Comparison of ENCODE assay signal across 1 cellular context in the genomic region with DNA sequence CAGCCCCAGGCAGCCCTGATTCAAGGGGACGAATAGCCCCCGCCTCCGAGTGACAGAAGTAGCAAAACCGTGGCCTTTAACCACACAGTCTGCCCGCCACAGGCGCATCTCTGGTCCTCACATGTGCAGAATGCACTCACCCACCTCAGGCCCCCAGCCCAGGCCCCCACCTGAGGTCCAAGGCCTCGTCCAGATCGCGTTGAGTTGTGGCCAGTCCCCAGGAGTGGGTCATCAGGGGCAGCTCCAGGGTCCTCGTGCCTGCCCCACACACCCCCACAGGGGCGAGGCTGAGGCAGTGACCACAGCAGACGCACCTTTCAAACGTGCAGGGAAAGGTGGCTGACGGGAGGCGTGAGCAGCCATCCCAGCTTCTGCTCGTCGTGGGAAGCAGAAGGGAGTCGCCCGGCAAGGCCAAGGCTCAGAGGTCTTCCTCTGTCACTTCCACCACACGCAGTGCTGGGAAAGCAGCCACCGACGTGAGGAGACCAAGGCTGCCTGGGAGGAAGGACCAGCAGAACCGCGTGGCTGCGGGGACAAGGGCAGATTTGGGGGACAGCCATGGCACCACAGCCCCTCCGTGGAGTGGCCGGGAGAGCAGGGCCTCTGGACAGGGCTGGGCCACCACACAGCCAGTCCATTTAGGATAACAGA.
TF ChIP-seq lines count a peak whose summit lies in the region.

No MANE protein-coding gene starts in this region.

TF ChIP-seq in GM12878, 131 proteins besides CTCF, POLR2A, EP300 and RAD21 (continued from another document):
- TF ChIP-seq, protein P1, sequence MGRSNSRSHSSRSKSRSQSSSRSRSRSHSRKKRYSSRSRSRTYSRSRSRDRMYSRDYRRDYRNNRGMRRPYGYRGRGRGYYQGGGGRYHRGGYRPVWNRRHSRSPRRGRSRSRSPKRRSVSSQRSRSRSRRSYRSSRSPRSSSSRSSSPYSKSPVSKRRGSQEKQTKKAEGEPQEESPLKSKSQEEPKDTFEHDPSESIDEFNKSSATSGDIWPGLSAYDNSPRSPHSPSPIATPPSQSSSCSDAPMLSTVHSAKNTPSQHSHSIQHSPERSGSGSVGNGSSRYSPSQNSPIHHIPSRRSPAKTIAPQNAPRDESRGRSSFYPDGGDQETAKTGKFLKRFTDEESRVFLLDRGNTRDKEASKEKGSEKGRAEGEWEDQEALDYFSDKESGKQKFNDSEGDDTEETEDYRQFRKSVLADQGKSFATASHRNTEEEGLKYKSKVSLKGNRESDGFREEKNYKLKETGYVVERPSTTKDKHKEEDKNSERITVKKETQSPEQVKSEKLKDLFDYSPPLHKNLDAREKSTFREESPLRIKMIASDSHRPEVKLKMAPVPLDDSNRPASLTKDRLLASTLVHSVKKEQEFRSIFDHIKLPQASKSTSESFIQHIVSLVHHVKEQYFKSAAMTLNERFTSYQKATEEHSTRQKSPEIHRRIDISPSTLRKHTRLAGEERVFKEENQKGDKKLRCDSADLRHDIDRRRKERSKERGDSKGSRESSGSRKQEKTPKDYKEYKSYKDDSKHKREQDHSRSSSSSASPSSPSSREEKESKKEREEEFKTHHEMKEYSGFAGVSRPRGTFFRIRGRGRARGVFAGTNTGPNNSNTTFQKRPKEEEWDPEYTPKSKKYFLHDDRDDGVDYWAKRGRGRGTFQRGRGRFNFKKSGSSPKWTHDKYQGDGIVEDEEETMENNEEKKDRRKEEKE (IDR thresholded peaks at IDR 0.05): no peak
- TF ChIP-seq TCF12 (IDR thresholded peaks at IDR 0.05; ENCODE audit: low read depth, low read length): no peak
- TF ChIP-seq, protein P2, sequence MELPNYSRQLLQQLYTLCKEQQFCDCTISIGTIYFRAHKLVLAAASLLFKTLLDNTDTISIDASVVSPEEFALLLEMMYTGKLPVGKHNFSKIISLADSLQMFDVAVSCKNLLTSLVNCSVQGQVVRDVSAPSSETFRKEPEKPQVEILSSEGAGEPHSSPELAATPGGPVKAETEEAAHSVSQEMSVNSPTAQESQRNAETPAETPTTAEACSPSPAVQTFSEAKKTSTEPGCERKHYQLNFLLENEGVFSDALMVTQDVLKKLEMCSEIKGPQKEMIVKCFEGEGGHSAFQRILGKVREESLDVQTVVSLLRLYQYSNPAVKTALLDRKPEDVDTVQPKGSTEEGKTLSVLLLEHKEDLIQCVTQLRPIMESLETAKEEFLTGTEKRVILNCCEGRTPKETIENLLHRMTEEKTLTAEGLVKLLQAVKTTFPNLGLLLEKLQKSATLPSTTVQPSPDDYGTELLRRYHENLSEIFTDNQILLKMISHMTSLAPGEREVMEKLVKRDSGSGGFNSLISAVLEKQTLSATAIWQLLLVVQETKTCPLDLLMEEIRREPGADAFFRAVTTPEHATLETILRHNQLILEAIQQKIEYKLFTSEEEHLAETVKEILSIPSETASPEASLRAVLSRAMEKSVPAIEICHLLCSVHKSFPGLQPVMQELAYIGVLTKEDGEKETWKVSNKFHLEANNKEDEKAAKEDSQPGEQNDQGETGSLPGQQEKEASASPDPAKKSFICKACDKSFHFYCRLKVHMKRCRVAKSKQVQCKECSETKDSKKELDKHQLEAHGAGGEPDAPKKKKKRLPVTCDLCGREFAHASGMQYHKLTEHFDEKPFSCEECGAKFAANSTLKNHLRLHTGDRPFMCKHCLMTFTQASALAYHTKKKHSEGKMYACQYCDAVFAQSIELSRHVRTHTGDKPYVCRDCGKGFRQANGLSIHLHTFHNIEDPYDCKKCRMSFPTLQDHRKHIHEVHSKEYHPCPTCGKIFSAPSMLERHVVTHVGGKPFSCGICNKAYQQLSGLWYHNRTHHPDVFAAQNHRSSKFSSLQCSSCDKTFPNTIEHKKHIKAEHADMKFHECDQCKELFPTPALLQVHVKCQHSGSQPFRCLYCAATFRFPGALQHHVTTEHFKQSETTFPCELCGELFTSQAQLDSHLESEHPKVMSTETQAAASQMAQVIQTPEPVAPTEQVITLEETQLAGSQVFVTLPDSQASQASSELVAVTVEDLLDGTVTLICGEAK (IDR thresholded peaks at IDR 0.05; ENCODE audit: borderline replicate concordance): no peak
- no peak for TF ChIP-seq TCF3 (IDR thresholded peaks at IDR 0.05; ENCODE audit: borderline replicate concordance, insufficient read depth, low read depth, low read length)
- TF ChIP-seq DPF2 (IDR thresholded peaks at IDR 0.05): no peak
- TF ChIP-seq RELA (IDR thresholded peaks at IDR 0.05; ENCODE audit: borderline replicate concordance, partially characterized antibody): no peak
- TF ChIP-seq ZNF217 (IDR thresholded peaks at IDR 0.05): no peak
- no peak for TF ChIP-seq ZBTB11 (CRISPR knock-in tag; IDR thresholded peaks at IDR 0.05)
- no peak for TF ChIP-seq ETV6 (conservative IDR thresholded peaks at IDR 0.05 in 1 of 2, IDR thresholded peaks at IDR 0.05 in 1 of 2; ENCODE audit: borderline replicate concordance in 1 of 2, low read depth in 1 of 2)
- no peak for TF ChIP-seq POLR2AphosphoS5 (IDR thresholded peaks at IDR 0.05; ENCODE audit: low read length)
- TF ChIP-seq SREBF2 (IDR thresholded peaks at IDR 0.05; ENCODE audit: low read length): no peak
- TF ChIP-seq PAX8 (IDR thresholded peaks at IDR 0.05): no peak
- no peak for TF ChIP-seq YY1 (IDR thresholded peaks at IDR 0.05; ENCODE audit: low read depth, low read length)
